ENCODE assay signal across 21 cellular contexts in the genomic region with DNA sequence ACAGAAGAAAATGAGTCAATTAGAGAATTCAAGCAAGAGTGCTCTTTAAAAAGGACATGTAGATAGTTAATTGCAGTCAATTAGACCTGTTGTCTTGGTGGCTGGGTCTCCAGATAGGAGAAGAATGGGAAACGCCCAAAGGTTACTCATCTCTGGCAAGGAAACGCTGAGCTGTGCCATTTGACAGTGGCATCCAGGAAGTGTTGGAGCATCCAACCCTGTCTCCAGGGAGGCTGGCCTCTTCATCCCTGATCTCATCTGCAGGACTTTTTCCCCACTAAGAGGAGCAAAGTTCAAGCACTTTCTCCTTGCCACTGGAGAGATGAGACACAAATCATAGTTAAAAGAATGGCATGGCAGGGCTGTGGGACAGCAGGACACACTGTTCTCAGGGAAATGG.
DNase-seq lines count a peak whose midpoint lies in the region; ATAC-seq and TF ChIP-seq lines count a peak whose summit lies in the region.
"Had no signal": no experiment of that assay in that cellular context is flagged by ENCODE, and none has a peak within 500 bp of the region (broad histone marks: within the 10 kb centered on the region; RNA-seq: fewer than 3 reads in every experiment).

No MANE protein-coding gene starts in this region.

- no peaks in the 10 kb centered on the region for H3K9me3 Mint-ChIP-seq in activated T-helper 17 cell treated with anti-CD3 and anti-CD28 coated beads, Interleukin-2, amount 50 U/mL, for 72 hours
- H3K9me3 Mint-ChIP-seq: activated naive CD8-positive, alpha-beta T cell treated with anti-CD3 and anti-CD28 coated beads, Interleukin-2, amount 10 ng/mL, durations not matched to agents 7 days and 5 days had no signal

- no peaks in the 10 kb centered on the region for H3K27me3 Mint-ChIP-seq in activated T-helper 17 cell treated with anti-CD3 and anti-CD28 coated beads, Interleukin-2, amount 50 U/mL, for 72 hours
- H3K27me3 Mint-ChIP-seq: activated naive CD8-positive, alpha-beta T cell treated with anti-CD3 and anti-CD28 coated beads, Interleukin-2, amount 10 ng/mL, durations not matched to agents 7 days and 5 days had no signal

- peak overlapping the region; percentile 0 to 36 (median 20); a peak in 14 of 22 replicates for H3K4me2 ChIP-seq in BLaER1 treated with 17β-estradiol and CSF1 and Interleukin-3, amounts not matched to agents 10 nM and 100 nM

- H3K4me1 Mint-ChIP-seq in activated T-helper 17 cell treated with anti-CD3 and anti-CD28 coated beads, Interleukin-2, amount 50 U/mL, for 72 hours, result no peaks in the 10 kb centered on the region
- H3K4me1 Mint-ChIP-seq: activated naive CD8-positive, alpha-beta T cell treated with anti-CD3 and anti-CD28 coated beads, Interleukin-2, amount 10 ng/mL, durations not matched to agents 7 days and 5 days had no signal

- ATAC-seq in left colon, result no peak
- no peak for ATAC-seq in activated T-helper 17 cell treated with anti-CD3 and anti-CD28 coated beads, Interleukin-2, amount 50 U/mL, for 72 hours (replicated peaks)
- no peak for ATAC-seq in left lung
- ATAC-seq: gastroesophageal sphincter had no signal

- H3K4me3 ChIP-seq in BLaER1 treated with 17β-estradiol and CSF1 and Interleukin-3, amounts not matched to agents 10 nM and 100 nM, result no peak overlapping the region
- H3K4me3 ChIP-seq in left lung (no peak overlapping the region), tibial artery (no peak overlapping the region)
- H3K4me3 ChIP-seq: gastroesophageal sphincter, SJSA1, transverse colon had no signal

- intact Hi-C loops in left colon (cut with DNase I, micrococcal nuclease), result no loop called here
- intact Hi-C loops in left lung (cut with DNase I), result no loop called here
- intact Hi-C loops in tibial artery (cut with DNase I; ENCODE audit: low total_unique reads), result no loop called here

- no peak overlapping the region for H3K4me3 Mint-ChIP-seq in activated T-helper 17 cell treated with anti-CD3 and anti-CD28 coated beads, Interleukin-2, amount 50 U/mL, for 72 hours
- H3K4me3 Mint-ChIP-seq: activated naive CD8-positive, alpha-beta T cell treated with anti-CD3 and anti-CD28 coated beads, Interleukin-2, amount 10 ng/mL, durations not matched to agents 7 days and 5 days; stimulated activated naive CD8-positive, alpha-beta T cell treated with anti-CD3 and anti-CD28 coated beads, Interleukin-15, Interleukin-2, amounts not matched to agents 100 ng/mL and 50 ng/mL, for 24 hours had no signal

- H3K9me3 ChIP-seq in BLaER1 treated with 17β-estradiol and CSF1 and Interleukin-3, amounts not matched to agents 10 nM and 100 nM (replicated peaks in 1 of 11), result peaks cover 0 to 18% (median 12%) of the 10 kb centered on the region in 11 experiments; a peak in 11 of 22 replicates
- H3K9me3 ChIP-seq in left lung (no peaks in the 10 kb centered on the region), tibial artery (no peaks in the 10 kb centered on the region)
- H3K9me3 ChIP-seq: transverse colon had no signal

- no peaks in the 10 kb centered on the region for H3K36me3 Mint-ChIP-seq in activated T-helper 17 cell treated with anti-CD3 and anti-CD28 coated beads, Interleukin-2, amount 50 U/mL, for 72 hours (ENCODE audit: low read depth)
- H3K36me3 Mint-ChIP-seq: activated naive CD8-positive, alpha-beta T cell treated with anti-CD3 and anti-CD28 coated beads, Interleukin-2, amount 10 ng/mL, durations not matched to agents 7 days and 5 days had no signal

- H3K27me3 ChIP-seq in BLaER1 treated with 17β-estradiol and CSF1 and Interleukin-3, amounts not matched to agents 10 nM and 100 nM, result no peaks in the 10 kb centered on the region
- H3K27me3 ChIP-seq in left lung, result peaks cover 0 to 24% of the 10 kb centered on the region in 2 donors
- H3K27me3 ChIP-seq in tibial artery, result peaks cover 0 to 4% of the 10 kb centered on the region in 2 donors
- H3K27me3 ChIP-seq: SJSA1, transverse colon had no signal

- H3K4me1 ChIP-seq in BLaER1 treated with 17β-estradiol and CSF1 and Interleukin-3, amounts not matched to agents 10 nM and 100 nM, result peaks cover 31 to 55% (median 46%) of the 10 kb centered on the region in 10 experiments
- peaks cover 0 to 7% of the 10 kb centered on the region in 2 donors for H3K4me1 ChIP-seq in left lung
- peaks cover 0 to 21% (median 4%) of the 10 kb centered on the region in 4 donors for H3K4me1 ChIP-seq in tibial artery
- H3K4me1 ChIP-seq: SJSA1, transverse colon had no signal

- H4K20me1 ChIP-seq in BLaER1 treated with 17β-estradiol and CSF1 and Interleukin-3, amounts not matched to agents 10 nM and 100 nM, result no peaks in the 10 kb centered on the region

- DNase-seq in NCI-H2227 (lab: John Stamatoyannopoulos, UW; ENCODE audit: unreplicated experiment), result peak; percentile 9
- peak; percentile 53 for DNase-seq in T1000 (lab: John Stamatoyannopoulos, UW)
- peak; percentile 61 for DNase-seq in mucosa of gallbladder (ENCODE audit: low spot score)
- no peak for DNase-seq in left colon
- DNase-seq in left lung, result no peak
- no peak for DNase-seq in tibial artery
- DNase-seq: ACHN; activated CD4-positive, alpha-beta T cell treated with anti-CD3 and anti-CD28 coated beads, Interleukin-2, amount 50 U/mL, for 1 hour; activated naive CD8-positive, alpha-beta T cell treated with anti-CD3 and anti-CD28 coated beads, Interleukin-2, amount 10 ng/mL, durations not matched to agents 7 days and 5 days; effector CD4-positive, alpha-beta T cell; GOT3; NCI-H146; NCI-H2171 treated with DMSO at 0.1 percent for 48 hours; NCI-H82; stimulated activated CD4-positive, alpha-beta T cell treated with anti-CD3 and anti-CD28 coated beads, Interleukin-4, amount 100 ng/mL, for 4 hours; transverse colon had no signal

- no peak overlapping the region for H3K27ac Mint-ChIP-seq in activated T-helper 17 cell treated with anti-CD3 and anti-CD28 coated beads, Interleukin-2, amount 50 U/mL, for 72 hours
- H3K27ac Mint-ChIP-seq: activated naive CD8-positive, alpha-beta T cell treated with anti-CD3 and anti-CD28 coated beads, Interleukin-2, amount 10 ng/mL, durations not matched to agents 7 days and 5 days; stimulated activated naive CD8-positive, alpha-beta T cell treated with anti-CD3 and anti-CD28 coated beads, Interleukin-15, Interleukin-2, amounts not matched to agents 100 ng/mL and 50 ng/mL, for 24 hours had no signal

- TF ChIP-seq CTCF in left lung (IDR thresholded peaks at IDR 0.05) (no peak), tibial artery (IDR thresholded peaks at IDR 0.05) (no peak)

- H3K9ac ChIP-seq in BLaER1 treated with 17β-estradiol and CSF1 and Interleukin-3, amounts not matched to agents 10 nM and 100 nM, result no peak overlapping the region

- H3K36me3 ChIP-seq in BLaER1 treated with 17β-estradiol and CSF1 and Interleukin-3, amounts not matched to agents 10 nM and 100 nM, result no peaks in the 10 kb centered on the region
- no peaks in the 10 kb centered on the region for H3K36me3 ChIP-seq in left lung
- no peaks in the 10 kb centered on the region for H3K36me3 ChIP-seq in tibial artery
- H3K36me3 ChIP-seq: gastroesophageal sphincter, SJSA1, transverse colon had no signal

- H3K27ac ChIP-seq in BLaER1 treated with 17β-estradiol and CSF1 and Interleukin-3, amounts not matched to agents 10 nM and 100 nM, result peak overlapping the region in 1 of 11 experiments; percentile 20; a peak in 1 of 22 replicates
- H3K27ac ChIP-seq in left lung, result no peak overlapping the region
- no peak overlapping the region for H3K27ac ChIP-seq in tibial artery
- H3K27ac ChIP-seq: gastroesophageal sphincter, SJSA1, transverse colon had no signal

Comparison
In these comparisons a context has a peak if more than half of its experiments do, and no peak if none do; other contexts are left out.
1. DNase-seq: peak in NCI-H2227 (single experiment), T1000 (single experiment) and mucosa of gallbladder (single experiment); none in left colon (0 of 2), left lung (0 of 2) and tibial artery (0 of 2).